Comparison of ENCODE assay signal across 19 cellular contexts in the genomic region with DNA sequence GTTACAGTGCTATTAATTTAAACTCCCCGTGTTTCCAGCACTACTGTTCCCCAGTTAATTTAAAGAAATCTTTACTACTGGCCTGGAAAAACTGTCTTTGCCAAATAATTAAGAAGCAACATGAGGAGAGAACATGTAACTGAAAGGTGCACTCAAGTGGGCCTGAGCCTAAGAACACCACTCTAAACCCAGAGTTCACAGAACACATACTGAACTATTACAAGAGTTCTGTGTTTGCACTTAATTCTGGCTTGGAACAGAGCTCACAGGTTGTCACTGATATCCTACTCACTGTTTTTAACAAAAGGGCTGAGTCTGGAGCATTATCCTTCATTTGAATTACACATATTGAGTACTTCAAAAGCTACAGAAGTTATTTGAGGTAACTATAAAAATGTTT.
DNase-seq lines count a peak whose midpoint lies in the region; ATAC-seq, FAIRE-seq and TF ChIP-seq lines count a peak whose summit lies in the region.
"Had no signal": no experiment of that assay in that cellular context is flagged by ENCODE, and none has a peak within 500 bp of the region (broad histone marks: within the 10 kb centered on the region; RNA-seq: fewer than 3 reads in every experiment).

No MANE protein-coding gene starts in this region.

- no peak overlapping the region for H3K4me3 Mint-ChIP-seq in nephron
- H3K4me3 Mint-ChIP-seq in stimulated activated naive B cell treated with anti-CD40 and anti-IgM and Interleukin-4, amounts not matched to agents 10 μg/mL and 1 μg/mL and 100 μg/mL, for 72 hours: no peak overlapping the region
- H3K4me3 Mint-ChIP-seq: CD4-positive, alpha-beta T cell; HFFc6 had no signal

- POLR2A ChIA-PET in H1 (lab: Charles Lee; ENCODE audit: partially characterized antibody): no interaction called here

- H4K8ac ChIP-seq in H1 (ENCODE audit: extremely low read depth, insufficient read depth, low read length): no peak overlapping the region

- H2BK5ac ChIP-seq in H1 (ENCODE audit: low read depth, low read length): no peak overlapping the region

- H4K91ac ChIP-seq in H1 (replicated peaks; ENCODE audit: insufficient read length, low read length): no peak overlapping the region

- H2BK15ac ChIP-seq in H1 (ENCODE audit: low read length): no peak overlapping the region

- no peaks in the 10 kb centered on the region for H3K23me2 ChIP-seq in H1 (ENCODE audit: low read depth, low read length)

- H3K36me3 Mint-ChIP-seq in nephron (ENCODE audit: low read depth): no peaks in the 10 kb centered on the region
- H3K36me3 Mint-ChIP-seq in stimulated activated naive B cell treated with anti-CD40 and anti-IgM and Interleukin-4, amounts not matched to agents 10 μg/mL and 1 μg/mL and 100 μg/mL, for 72 hours: peaks cover 0 to 2% of the 10 kb centered on the region in 2 donors

- no peaks in the 10 kb centered on the region for H3K9me2 ChIP-seq in GM23248 (ENCODE audit: insufficient read depth)

- CTCF ChIA-PET in H1 (lab: Charles Lee; ENCODE audit: partially characterized antibody): no interaction called here

- no peak overlapping the region for H2BK120ac ChIP-seq in H1 (replicated peaks; ENCODE audit: low read depth, low read length)

- no peak overlapping the region for H3K56ac ChIP-seq in H1 (replicated peaks; ENCODE audit: insufficient read length, low read depth, low read length)

- H3K27ac Mint-ChIP-seq in nephron: peak overlapping the region in 2 of 3 experiments; percentile 2 to 62
- H3K27ac Mint-ChIP-seq in stimulated activated naive B cell treated with anti-CD40 and anti-IgM and Interleukin-4, amounts not matched to agents 10 μg/mL and 1 μg/mL and 100 μg/mL, for 72 hours: no peak overlapping the region
- H3K27ac Mint-ChIP-seq: CD4-positive, alpha-beta T cell; HFFc6 had no signal

- H2AK5ac ChIP-seq in H1 (ENCODE audit: low read depth, low read length): no peak overlapping the region

- ATAC-seq in stimulated activated naive B cell treated with anti-CD40 and anti-IgM and Interleukin-4, amounts not matched to agents 10 μg/mL and 1 μg/mL and 100 μg/mL, for 72 hours (replicated peaks): no peak
- ATAC-seq: HCT116, K562 had no signal

- H3K4me3 ChIP-seq in GM23248: no peak overlapping the region
- no peak overlapping the region for H3K4me3 ChIP-seq in H1 (ENCODE audit: extremely low read depth in 1 of 4, insufficient read depth in 2 of 4, low read depth in 3 of 4, low read length in 4 of 4)
- H3K4me3 ChIP-seq: K562 had no signal

- no peaks in the 10 kb centered on the region for H3K27me3 ChIP-seq in GM23248 (replicated peaks; ENCODE audit: insufficient read depth)
- H3K27me3 ChIP-seq in H1 (replicated peaks in 1 of 4; ENCODE audit: control insufficient read depth in 3 of 4, extremely low read depth in 1 of 4, insufficient read depth in 3 of 4, low read length in 3 of 4): no peaks in the 10 kb centered on the region
- H3K27me3 ChIP-seq: BE2C had no signal

- no peaks in the 10 kb centered on the region for H3K79me1 ChIP-seq in H1 (ENCODE audit: low read depth, low read length)

- H3K27ac ChIP-seq in GM23248 (no peak overlapping the region), H1 (ENCODE audit: low read depth, low read length) (no peak overlapping the region)
- H3K27ac ChIP-seq: C4-2B, HL-60 had no signal

- H3K4me2 ChIP-seq in GM23248 (ENCODE audit: unreplicated experiment): no peak overlapping the region
- H3K4me2 ChIP-seq in H1 (ENCODE audit: insufficient read depth in 1 of 2, low read depth in 2 of 2, low read length in 2 of 2): no peak overlapping the region

- 0 out of 2 replicates have a peak overlapping the region, but pooled peaks have one; percentile 68 for H2BK12ac ChIP-seq in H1 (ENCODE audit: low read depth, low read length)

- FAIRE-seq in H1 (lab: Jason Lieb, UNC): no peak
- FAIRE-seq: D721Med, K562 had no signal

- H3K18ac ChIP-seq in H1 (ENCODE audit: extremely low read depth, low read length): no peak overlapping the region

- no peak overlapping the region for H3K4ac ChIP-seq in H1 (replicated peaks; ENCODE audit: insufficient read length, low read depth, low read length)

- WGBS in GM23248 (ENCODE audit: low coverage in 1 of 2, low lambda C conversion rate in 2 of 2, missing lambda C conversion rate in 2 of 2), 2 experiments: 35 to 45% methylated on average over 1 of the region's 1 CpG
- WGBS in H1 (ENCODE audit: extremely low coverage in 1 of 2, insufficient coverage in 1 of 2, insufficient read length in 1 of 2, insufficient replicate concordance in 2 of 2, low coverage in 1 of 2, low lambda C conversion rate in 2 of 2, missing lambda C conversion rate in 1 of 2), 2 experiments: 86% methylated on average over 1 of the region's 1 CpG; no CpG with 5 or more reads in 1 of the 2 experiments

- no peak overlapping the region for H4K5ac ChIP-seq in H1 (ENCODE audit: insufficient read length, low read depth, low read length)

- H3K27me3 Mint-ChIP-seq in nephron (ENCODE audit: low read depth): no peaks in the 10 kb centered on the region
- peaks cover 0 to 5% of the 10 kb centered on the region in 2 donors for H3K27me3 Mint-ChIP-seq in stimulated activated naive B cell treated with anti-CD40 and anti-IgM and Interleukin-4, amounts not matched to agents 10 μg/mL and 1 μg/mL and 100 μg/mL, for 72 hours

- TF ChIP-seq POLR2A in H1 (IDR thresholded peaks at IDR 0.05; ENCODE audit: control extremely low read depth in 1 of 2, low read depth in 2 of 2, low read length in 2 of 2): no peak

- TF ChIP-seq CTCF in H1 (IDR thresholded peaks at IDR 0.05; ENCODE audit: control extremely low read depth in 1 of 3, insufficient read depth in 1 of 3, low read depth in 1 of 3, low read length in 3 of 3): no peak
- TF ChIP-seq CTCF in nephron (IDR thresholded peaks at IDR 0.05; ENCODE audit: unreplicated experiment in 3 of 3): no peak

- no peaks in the 10 kb centered on the region for H3K4me1 Mint-ChIP-seq in nephron
- H3K4me1 Mint-ChIP-seq in stimulated activated naive B cell treated with anti-CD40 and anti-IgM and Interleukin-4, amounts not matched to agents 10 μg/mL and 1 μg/mL and 100 μg/mL, for 72 hours: peaks cover 5% of the 10 kb centered on the region in 2 donors

- no peak overlapping the region for H2BK20ac ChIP-seq in H1 (ENCODE audit: low read length)

- no peaks in the 10 kb centered on the region for H3K9me3 Mint-ChIP-seq in nephron
- H3K9me3 Mint-ChIP-seq in stimulated activated naive B cell treated with anti-CD40 and anti-IgM and Interleukin-4, amounts not matched to agents 10 μg/mL and 1 μg/mL and 100 μg/mL, for 72 hours: peaks cover 4 to 5% of the 10 kb centered on the region in 2 donors
- H3K9me3 Mint-ChIP-seq: CD4-positive, alpha-beta T cell; HFFc6 had no signal

- H3K9ac ChIP-seq in GM23248: no peak overlapping the region
- no peak overlapping the region for H3K9ac ChIP-seq in H1 (replicated peaks in 1 of 4; ENCODE audit: extremely low read depth in 1 of 4, low read depth in 3 of 4, low read length in 3 of 4)

- DNase-seq in DMS 273 (lab: John Stamatoyannopoulos, UW; ENCODE audit: unreplicated experiment) (peak; percentile 57), GM23248 (no peak), H1 (ENCODE audit: low read depth in 1 of 2, low spot score in 2 of 2) (no peak), C1 segment of cervical spinal cord (lab: John Stamatoyannopoulos, UW) (no peak), NCI-H187 treated with DMSO at 0.1 percent for 48 hours (lab: John Stamatoyannopoulos, UW) (no peak)
- DNase-seq in stimulated activated naive B cell treated with anti-CD40 and anti-IgM and Interleukin-4, amounts not matched to agents 10 μg/mL and 1 μg/mL and 100 μg/mL, for 72 hours: no peak
- DNase-seq: BE2C; Caco-2; CD4-positive, alpha-beta T cell; DMS79 treated with DMSO at 0.1 percent for 48 hours; GF-D8; H7; HFFc6 had no signal

- H4K20me1 ChIP-seq in GM23248 (ENCODE audit: insufficient read depth): no peaks in the 10 kb centered on the region
- H4K20me1 ChIP-seq in H1 (replicated peaks in 1 of 2; ENCODE audit: control insufficient read depth in 1 of 2, insufficient read depth in 2 of 2, low read length in 2 of 2): no peaks in the 10 kb centered on the region

- H3F3A ChIP-seq in GM23248 (ENCODE audit: insufficient read depth): no peaks in the 10 kb centered on the region

- no peak for TF ChIP-seq EP300 in H1 (IDR thresholded peaks at IDR 0.05; ENCODE audit: borderline replicate concordance in 1 of 2, low read depth in 2 of 2, low read length in 2 of 2)

- in situ Hi-C loops in GM23248 (cut with MboI): no loop called here

- H3K79me2 ChIP-seq in GM23248 (ENCODE audit: insufficient read depth) (no peaks in the 10 kb centered on the region), H1 (ENCODE audit: control insufficient read depth in 1 of 2, insufficient read depth in 2 of 2, low read length in 2 of 2) (no peaks in the 10 kb centered on the region)

- H3K4me1 ChIP-seq in GM23248 (ENCODE audit: insufficient read depth) (no peaks in the 10 kb centered on the region), H1 (replicated peaks in 1 of 4; ENCODE audit: control insufficient read depth in 3 of 4, insufficient read depth in 4 of 4, low read length in 3 of 4) (no peaks in the 10 kb centered on the region)
- H3K4me1 ChIP-seq: BE2C, Caco-2 had no signal

- H3K9me3 ChIP-seq in GM23248 (ENCODE audit: low read depth): no peaks in the 10 kb centered on the region
- no peaks in the 10 kb centered on the region for H3K9me3 ChIP-seq in H1 (ENCODE audit: insufficient read depth in 2 of 2, low read depth in 1 of 2, low read length in 1 of 2)
- H3K9me3 ChIP-seq: BE2C, Caco-2 had no signal

- H3K14ac ChIP-seq in H1 (ENCODE audit: insufficient read length): no peak overlapping the region

- TF ChIP-seq RAD21 in H1 (IDR thresholded peaks at IDR 0.05 in 1 of 2, conservative IDR thresholded peaks at IDR 0.05 in 1 of 2; ENCODE audit: low read depth in 2 of 2, low read length in 2 of 2): no peak

- H2AFZ ChIP-seq in GM23248: 0 out of 2 replicates have a peak overlapping the region, but pooled peaks have one; percentile 2
- H2AFZ ChIP-seq in H1 (ENCODE audit: low read length): no peak overlapping the region

- H3K36me3 ChIP-seq in GM23248 (ENCODE audit: low read depth) (no peaks in the 10 kb centered on the region), H1 (ENCODE audit: control insufficient read depth in 2 of 4, insufficient read depth in 4 of 4, low read length in 3 of 4) (no peaks in the 10 kb centered on the region)
- H3K36me3 ChIP-seq: BE2C had no signal

- no peak overlapping the region for H3K23ac ChIP-seq in H1 (ENCODE audit: insufficient read length)

TF ChIP-seq in H1, 55 proteins besides CTCF, POLR2A, EP300 and RAD21 (continues in another document):
- TF ChIP-seq BCL11A (IDR thresholded peaks at IDR 0.05; ENCODE audit: low read depth in 2 of 2, low read length in 2 of 2): no peak
- TF ChIP-seq RFX5 (IDR thresholded peaks at IDR 0.05; ENCODE audit: borderline replicate concordance, low read depth, low read length): no peak
- TF ChIP-seq JUN (IDR thresholded peaks at IDR 0.05; ENCODE audit: low read depth, low read length): no peak
- no peak for TF ChIP-seq EZH2 (IDR thresholded peaks at IDR 0.05; ENCODE audit: low read depth, low read length, severe bottlenecking)
- no peak for TF ChIP-seq KDM5A (IDR thresholded peaks at IDR 0.05; ENCODE audit: low read length)
- no peak for TF ChIP-seq RBBP5 (IDR thresholded peaks at IDR 0.05; ENCODE audit: borderline replicate concordance, low read depth, low read length)
- TF ChIP-seq POU5F1 (IDR thresholded peaks at IDR 0.05; ENCODE audit: low read depth, low read length): no peak
- TF ChIP-seq HDAC6 (IDR thresholded peaks at IDR 0.05; ENCODE audit: low read depth, low read length): no peak
